In the genomic region with DNA sequence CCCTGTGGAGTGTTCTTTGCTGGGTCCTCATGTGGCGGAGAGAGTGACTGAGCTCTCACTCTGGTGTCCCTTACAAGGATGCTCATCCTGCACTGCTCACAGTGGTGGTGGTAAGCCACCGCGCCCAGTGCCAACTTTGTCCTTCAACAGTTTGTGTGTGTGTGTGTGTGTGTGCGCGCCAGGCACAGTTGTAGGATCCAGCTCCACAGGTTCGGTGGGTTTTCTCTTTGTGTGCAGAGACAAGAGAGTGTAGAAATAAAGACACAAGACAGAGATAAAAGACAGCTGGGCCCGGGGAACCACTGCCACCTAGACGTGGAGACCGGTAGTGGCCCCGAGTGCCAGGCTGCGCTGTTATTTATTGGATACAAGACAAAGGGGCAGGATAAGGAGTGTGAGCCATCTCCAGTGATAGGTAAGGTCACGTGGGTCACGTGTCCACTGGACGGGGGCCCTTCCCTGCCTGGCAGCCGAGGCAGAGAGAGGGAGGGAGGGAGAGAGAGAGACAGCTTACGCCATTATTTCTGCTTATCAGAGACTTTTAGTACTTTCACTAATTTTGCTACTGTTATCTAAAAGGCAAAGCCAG, we compare ENCODE assay signal across 8 cellular contexts. TPM values are rescaled to one million over a fixed set of nuclear protein-coding genes. Genes with fewer than 3 reads are reported as not detected.
DNase-seq lines count a peak whose midpoint lies in the region; ATAC-seq and TF ChIP-seq lines count a peak whose summit lies in the region.
"Not testable (repeated sequence)": the region's sequence is repeated elsewhere in the genome, so short reads cannot be mapped to it uniquely, and the experiment has no call there.

No MANE protein-coding gene starts in this region.

- H3K9me3 ChIP-seq in aorta (ENCODE audit: control insufficient read depth, low read length): not testable (repeated sequence)

- intact Hi-C loops in aorta (cut with DNase I): not testable (repeated sequence)

- TF ChIP-seq CTCF in GM12865 (IDR thresholded peaks at IDR 0.05; ENCODE audit: insufficient read depth, low read depth, low read length, missing control alignments): peak; percentile 53

- not testable (repeated sequence) for H3K4me3 ChIP-seq in GM12865 (ENCODE audit: low read depth, low read length); aorta (ENCODE audit: low read length in 2 of 2)
- H3K4me3 ChIP-seq in skin epidermis: peak overlapping the region in 2 of 7 experiments; percentile 10 to 23

- not testable (repeated sequence) for H3K4me1 ChIP-seq in aorta (ENCODE audit: control insufficient read depth in 1 of 2, insufficient read depth in 2 of 2, low read length in 2 of 2)

- H3K27ac ChIP-seq in layer of hippocampus (ENCODE audit: low read depth, low read length) (peak overlapping the region; percentile 38), skin epidermis (peak overlapping the region in 17 of 21 experiments; percentile 12 to 79 (median 62))
- not testable (repeated sequence) for H3K27ac ChIP-seq in aorta (ENCODE audit: low read depth in 1 of 2, low read length in 2 of 2)

- peak; percentile 27 for ATAC-seq in aorta (ENCODE audit: low FRiP score)

- not testable (repeated sequence) for H3K27me3 ChIP-seq in layer of hippocampus (ENCODE audit: control insufficient read depth, insufficient read depth, low read length); aorta (ENCODE audit: control insufficient read depth in 1 of 2, insufficient read depth in 2 of 2, low read length in 1 of 2)

- DNase-seq in GM12865 (ENCODE audit: low read depth): peak; percentile 80
- peak; percentile 56 for DNase-seq in NCI-H1436 treated with DMSO at 0.1 percent for 48 hours (lab: John Stamatoyannopoulos, UW)
- DNase-seq in SIG-M5 treated with dmso at 0.1 percent for 504 hours (lab: John Stamatoyannopoulos, UW; ENCODE audit: unreplicated experiment): peak; percentile 58
- peak; percentile 56 for DNase-seq in activated T-cell treated with anti-CD3 and anti-CD28 coated beads for 4 hours
- DNase-seq in effector CD4-positive, alpha-beta T cell: peak; percentile 55
- DNase-seq in aorta: peak; percentile 71 to 86

- not testable (repeated sequence) for H3K36me3 ChIP-seq in aorta (ENCODE audit: control insufficient read depth in 1 of 2, insufficient read depth in 2 of 2, low read length in 1 of 2)

- 57 to 68% methylated on average over 16 of the region's 16 CpGs for WGBS in aorta, 2 donors

RNA-seq across cellular contexts. Expression of a gene that starts 7.1 kb away (rescaled TPM):
- 10 to 100 TPM; 11.9 to 13.2 TPM for total RNA-seq in aorta
- polyA plus RNA-seq in aorta: 10 to 100 TPM in 1 of 2 donors, 1 to 10 TPM in 1; 8.3 to 20.2 TPM

RNA-seq across cellular contexts. Expression of a gene that starts 33.3 kb away (rescaled TPM):
- total RNA-seq in aorta: 10 to 100 TPM in 1 of 2 donors, 1 to 10 TPM in 1; 8.1 to 21.5 TPM
- polyA plus RNA-seq in aorta: 10 to 100 TPM in 1 of 2 donors, 1 to 10 TPM in 1; 6.1 to 44.8 TPM

RNA-seq across cellular contexts. Expression of a gene that starts 35.6 kb away (rescaled TPM):
- total RNA-seq in aorta: 1 to 10 TPM; 6.2 to 7.8 TPM
- 10 to 100 TPM in 1 of 2 donors, 1 to 10 TPM in 1; 1.1 to 15.1 TPM for polyA plus RNA-seq in aorta

RNA-seq across cellular contexts. Expression of a gene that starts 55.4 kb away (rescaled TPM):
- 1 to 10 TPM in 1 of 2 donors, under 1 TPM in 1; 0.42 to 5.5 TPM for total RNA-seq in aorta
- under 1 TPM in 1 of 2 donors, not detected in 1; 0.08 TPM for polyA plus RNA-seq in aorta
